Comparison of ENCODE assay signal across 1 cellular context in the genomic region with DNA sequence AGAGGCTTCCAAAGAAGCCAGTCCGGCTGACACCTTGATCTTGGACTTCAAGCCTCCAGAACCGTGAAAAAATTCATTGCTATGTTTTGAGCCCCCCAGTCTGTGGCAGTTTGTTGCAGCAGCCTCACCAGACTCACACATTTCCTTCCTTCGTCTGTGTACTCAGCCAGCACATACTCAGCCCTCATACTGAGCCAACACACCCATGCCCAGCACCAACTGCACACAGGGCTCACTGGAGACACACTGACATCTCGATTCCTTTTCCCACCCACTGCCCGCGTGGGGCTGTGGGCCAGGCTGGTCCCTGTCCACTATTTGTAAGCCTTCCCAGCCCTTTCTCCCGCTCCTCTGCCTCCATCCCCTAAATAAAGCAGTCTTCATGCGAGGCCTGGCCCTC.
TF ChIP-seq lines count a peak whose summit lies in the region.

No MANE protein-coding gene starts in this region.

TF ChIP-seq in IMR-90, 13 proteins besides CTCF, POLR2A, EP300 and RAD21:
- TF ChIP-seq, protein P1, sequence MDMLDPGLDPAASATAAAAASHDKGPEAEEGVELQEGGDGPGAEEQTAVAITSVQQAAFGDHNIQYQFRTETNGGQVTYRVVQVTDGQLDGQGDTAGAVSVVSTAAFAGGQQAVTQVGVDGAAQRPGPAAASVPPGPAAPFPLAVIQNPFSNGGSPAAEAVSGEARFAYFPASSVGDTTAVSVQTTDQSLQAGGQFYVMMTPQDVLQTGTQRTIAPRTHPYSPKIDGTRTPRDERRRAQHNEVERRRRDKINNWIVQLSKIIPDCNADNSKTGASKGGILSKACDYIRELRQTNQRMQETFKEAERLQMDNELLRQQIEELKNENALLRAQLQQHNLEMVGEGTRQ (IDR thresholded peaks at IDR 0.05; ENCODE audit: low read depth, low read length) = no peak
- no peak for TF ChIP-seq RFX5 (IDR thresholded peaks at IDR 0.05; ENCODE audit: low read depth, low read length)
- no peak for TF ChIP-seq MXI1 (IDR thresholded peaks at IDR 0.05; ENCODE audit: borderline replicate concordance, low read depth, low read length)
- TF ChIP-seq BHLHE40 (IDR thresholded peaks at IDR 0.05; ENCODE audit: low read depth, low read length) = no peak
- TF ChIP-seq, protein P2, sequence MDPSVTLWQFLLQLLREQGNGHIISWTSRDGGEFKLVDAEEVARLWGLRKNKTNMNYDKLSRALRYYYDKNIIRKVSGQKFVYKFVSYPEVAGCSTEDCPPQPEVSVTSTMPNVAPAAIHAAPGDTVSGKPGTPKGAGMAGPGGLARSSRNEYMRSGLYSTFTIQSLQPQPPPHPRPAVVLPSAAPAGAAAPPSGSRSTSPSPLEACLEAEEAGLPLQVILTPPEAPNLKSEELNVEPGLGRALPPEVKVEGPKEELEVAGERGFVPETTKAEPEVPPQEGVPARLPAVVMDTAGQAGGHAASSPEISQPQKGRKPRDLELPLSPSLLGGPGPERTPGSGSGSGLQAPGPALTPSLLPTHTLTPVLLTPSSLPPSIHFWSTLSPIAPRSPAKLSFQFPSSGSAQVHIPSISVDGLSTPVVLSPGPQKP (IDR thresholded peaks at IDR 0.05; ENCODE audit: borderline replicate concordance, low read depth, low read length) = no peak
- no peak for TF ChIP-seq CEBPB (IDR thresholded peaks at IDR 0.05; ENCODE audit: low read depth, low read length)
- TF ChIP-seq NFE2L2 (IDR thresholded peaks at IDR 0.05; ENCODE audit: low read depth, low read length) = no peak
- no peak for TF ChIP-seq MAFK (IDR thresholded peaks at IDR 0.05; ENCODE audit: low read depth, low read length)
- no peak for TF ChIP-seq RCOR1 (IDR thresholded peaks at IDR 0.05; ENCODE audit: insufficient replicate concordance, low read length)
- no peak for TF ChIP-seq SMC3 (IDR thresholded peaks at IDR 0.05; ENCODE audit: low read depth, low read length)
- no peak for TF ChIP-seq FOS (IDR thresholded peaks at IDR 0.05; ENCODE audit: low read depth, low read length)
- TF ChIP-seq CHD1 (IDR thresholded peaks at IDR 0.05; ENCODE audit: low read depth, low read length) = no peak
- no peak for TF ChIP-seq MAZ (IDR thresholded peaks at IDR 0.05; ENCODE audit: borderline replicate concordance, low read depth, low read length)
